ENCODE assay signal across 8 cellular contexts in genomic region chr12:95073698-95074520, GRCh38. TPM values are rescaled to one million over a fixed set of nuclear protein-coding genes. Genes with fewer than 3 reads are reported as not detected.
DNase-seq lines count a peak whose midpoint lies in the region; ATAC-seq, FAIRE-seq and TF ChIP-seq lines count a peak whose summit lies in the region.

No MANE protein-coding gene starts in this region.

- peaks cover 7% of the 10 kb centered on the region for H3K36me3 Mint-ChIP-seq in activated CD8-positive, alpha-beta memory T cell treated with anti-CD3 and anti-CD28 coated beads, Interleukin-2, amount 10 ng/mL, durations not matched to agents 7 days and 5 days
- H3K36me3 Mint-ChIP-seq in activated T-helper 1 cell treated with anti-CD3 and anti-CD28 coated beads, Interleukin-12 subunit alpha, Interleukin-12 subunit beta, Interleukin-2, Interleukin-4 antibody, amounts not matched to agents 30 ng/mL and 10 ng/mL and 1 ng/mL, durations not matched to agents 14 hours and 24 hours and 36 hours (ENCODE audit: low read depth) = peaks cover 12% of the 10 kb centered on the region

- H3K9me3 Mint-ChIP-seq in activated CD8-positive, alpha-beta memory T cell treated with anti-CD3 and anti-CD28 coated beads, Interleukin-2, amount 10 ng/mL, durations not matched to agents 7 days and 5 days (ENCODE audit: low read depth) = no peaks in the 10 kb centered on the region
- H3K9me3 Mint-ChIP-seq in activated T-helper 1 cell treated with anti-CD3 and anti-CD28 coated beads, Interleukin-12 subunit alpha, Interleukin-12 subunit beta, Interleukin-2, Interleukin-4 antibody, amounts not matched to agents 30 ng/mL and 10 ng/mL and 1 ng/mL, durations not matched to agents 14 hours and 24 hours and 36 hours = no peaks in the 10 kb centered on the region

- CTCF ChIA-PET in activated CD8-positive, alpha-beta memory T cell treated with anti-CD3 and anti-CD28 coated beads, Interleukin-2, amount 10 ng/mL, durations not matched to agents 7 days and 5 days (lab: Charles Lee) = interaction anchor here (0.7 to 2.4 kb wide), 13 partner anchors 10 to 400 kb away, joined by 3 to 11 read pairs (median 5); partner anchors contain the start of genes FGD6, METAP2 and VEZT

- peaks cover 16% of the 10 kb centered on the region for H3K4me1 Mint-ChIP-seq in activated CD8-positive, alpha-beta memory T cell treated with anti-CD3 and anti-CD28 coated beads, Interleukin-2, amount 10 ng/mL, durations not matched to agents 7 days and 5 days
- peaks cover 16% of the 10 kb centered on the region for H3K4me1 Mint-ChIP-seq in activated T-helper 1 cell treated with anti-CD3 and anti-CD28 coated beads, Interleukin-12 subunit alpha, Interleukin-12 subunit beta, Interleukin-2, Interleukin-4 antibody, amounts not matched to agents 30 ng/mL and 10 ng/mL and 1 ng/mL, durations not matched to agents 14 hours and 24 hours and 36 hours (ENCODE audit: low read depth)

- H2AFZ ChIP-seq in keratinocyte (ENCODE audit: control insufficient read depth, low read length) = peak overlapping the region; percentile 40

- no peaks in the 10 kb centered on the region for H3K9me1 ChIP-seq in keratinocyte (ENCODE audit: control insufficient read depth, extremely low read depth, insufficient read depth, low read length)

- H3K9ac ChIP-seq in keratinocyte (ENCODE audit: control insufficient read depth, extremely low read depth, insufficient read depth, low read length) = peak overlapping the region; percentile 89

- peaks cover 38% of the 10 kb centered on the region for H3K79me2 ChIP-seq in keratinocyte (ENCODE audit: control insufficient read depth, insufficient read depth, low read length)

- H3K4me3 ChIP-seq in keratinocyte (ENCODE audit: control insufficient read depth in 2 of 3, extremely low read depth in 1 of 3, insufficient read depth in 2 of 3, low read depth in 1 of 3, low read length in 3 of 3) (peak overlapping the region; percentile 77 to 90 (median 79)), thoracic aorta (peak overlapping the region; percentile 97), H7 (ENCODE audit: insufficient read depth, low read depth, low read length) (no peak overlapping the region; the same call in 1 of the 2 replicates)

- FAIRE-seq in keratinocyte (lab: Jason Lieb, UNC) = no peak
- no peak for FAIRE-seq in urothelium cell line (lab: Jason Lieb, UNC)

- H3K27me3 ChIP-seq in keratinocyte (ENCODE audit: control insufficient read depth, extremely low read depth, insufficient read depth, low read length) (no peaks in the 10 kb centered on the region), thoracic aorta (replicated peaks; ENCODE audit: insufficient read depth) (no peaks in the 10 kb centered on the region), H7 (ENCODE audit: control insufficient read depth, insufficient read depth, low read length) (no peaks in the 10 kb centered on the region)

- peak overlapping the region; percentile 90 for H3K4me3 Mint-ChIP-seq in activated CD8-positive, alpha-beta memory T cell treated with anti-CD3 and anti-CD28 coated beads, Interleukin-2, amount 10 ng/mL, durations not matched to agents 7 days and 5 days
- H3K4me3 Mint-ChIP-seq in activated T-helper 1 cell treated with anti-CD3 and anti-CD28 coated beads, Interleukin-12 subunit alpha, Interleukin-12 subunit beta, Interleukin-2, Interleukin-4 antibody, amounts not matched to agents 30 ng/mL and 10 ng/mL and 1 ng/mL, durations not matched to agents 14 hours and 24 hours and 36 hours = peak overlapping the region; percentile 93

- dilution Hi-C loops in keratinocyte (cut with MboI; ENCODE audit: extremely low pct_ligation_motif_present, low sequenced_read_pairs) = no loop called here

- H3K4me2 ChIP-seq in keratinocyte (ENCODE audit: control insufficient read depth, extremely low read depth, insufficient read depth, low read depth, low read length) = peak overlapping the region; percentile 64

- peaks cover 0 to 3% of the 10 kb centered on the region in 2 experiments for H3K36me3 ChIP-seq in keratinocyte (ENCODE audit: control insufficient read depth in 2 of 2, extremely low read depth in 1 of 2, insufficient read depth in 2 of 2, low read length in 2 of 2)
- no peaks in the 10 kb centered on the region for H3K36me3 ChIP-seq in thoracic aorta
- no peaks in the 10 kb centered on the region for H3K36me3 ChIP-seq in H7 (replicated peaks; ENCODE audit: control insufficient read depth, insufficient read depth, low read length)

- peak; percentile 1 for ATAC-seq in activated CD8-positive, alpha-beta memory T cell treated with anti-CD3 and anti-CD28 coated beads, Interleukin-2, amount 10 ng/mL, durations not matched to agents 7 days and 5 days
- ATAC-seq in thoracic aorta (ENCODE audit: insufficient number of reproducible peaks, low FRiP score, low read depth) (no peak), HG02759 (IDR thresholded peaks at IDR 0.05; ENCODE audit: unreplicated experiment) (no peak)

- TF ChIP-seq CTCF in keratinocyte (optimal IDR thresholded peaks at IDR 0.05 in 1 of 3, IDR thresholded peaks at IDR 0.05 in 1 of 3, conservative IDR thresholded peaks at IDR 0.05 in 1 of 3; ENCODE audit: extremely low read depth in 1 of 3, insufficient read depth in 2 of 3, low read length in 3 of 3) (peak; percentile 82 to 91 (median 86)), thoracic aorta (IDR thresholded peaks at IDR 0.05) (peak; percentile 68)

- H3K9me3 ChIP-seq in keratinocyte (ENCODE audit: control insufficient read depth, low read depth, low read length) = no peaks in the 10 kb centered on the region
- no peaks in the 10 kb centered on the region for H3K9me3 ChIP-seq in thoracic aorta

- peak overlapping the region; percentile 89 for H3K27ac Mint-ChIP-seq in activated CD8-positive, alpha-beta memory T cell treated with anti-CD3 and anti-CD28 coated beads, Interleukin-2, amount 10 ng/mL, durations not matched to agents 7 days and 5 days
- peak overlapping the region; percentile 92 for H3K27ac Mint-ChIP-seq in activated T-helper 1 cell treated with anti-CD3 and anti-CD28 coated beads, Interleukin-12 subunit alpha, Interleukin-12 subunit beta, Interleukin-2, Interleukin-4 antibody, amounts not matched to agents 30 ng/mL and 10 ng/mL and 1 ng/mL, durations not matched to agents 14 hours and 24 hours and 36 hours

- intact Hi-C loops in activated T-helper 1 cell treated with anti-CD3 and anti-CD28 coated beads, Interleukin-12 subunit alpha, Interleukin-12 subunit beta, Interleukin-2, Interleukin-4 antibody, amounts not matched to agents 30 ng/mL and 10 ng/mL and 1 ng/mL, durations not matched to agents 14 hours and 24 hours and 36 hours (cut with micrococcal nuclease) = loop anchor here (1.0 to 5.0 kb wide), 7 partner anchors 29 to 784 kb away; partner anchors contain the start of genes FGD6, METAP2, NDUFA12 and SNRPF

- no peaks in the 10 kb centered on the region for H4K20me1 ChIP-seq in keratinocyte (ENCODE audit: control insufficient read depth, extremely low read depth, insufficient read depth, low read length)

- peaks cover 2% of the 10 kb centered on the region for H3K27me3 Mint-ChIP-seq in activated CD8-positive, alpha-beta memory T cell treated with anti-CD3 and anti-CD28 coated beads, Interleukin-2, amount 10 ng/mL, durations not matched to agents 7 days and 5 days
- H3K27me3 Mint-ChIP-seq in activated T-helper 1 cell treated with anti-CD3 and anti-CD28 coated beads, Interleukin-12 subunit alpha, Interleukin-12 subunit beta, Interleukin-2, Interleukin-4 antibody, amounts not matched to agents 30 ng/mL and 10 ng/mL and 1 ng/mL, durations not matched to agents 14 hours and 24 hours and 36 hours (ENCODE audit: insufficient read depth) = peaks cover 7% of the 10 kb centered on the region

- DNase-seq in activated CD8-positive, alpha-beta memory T cell treated with anti-CD3 and anti-CD28 coated beads, Interleukin-2, amount 10 ng/mL, durations not matched to agents 7 days and 5 days = no peak
- DNase-seq in activated CD8-positive, alpha-beta memory T cell treated with anti-CD3 and anti-CD28 coated beads for 24 hours = no peak
- DNase-seq in activated T-helper 1 cell treated with anti-CD3 and anti-CD28 coated beads, Interleukin-12 subunit alpha, Interleukin-12 subunit beta, Interleukin-2, Interleukin-4 antibody, amounts not matched to agents 30 ng/mL and 10 ng/mL and 1 ng/mL, durations not matched to agents 14 hours and 24 hours and 36 hours (ENCODE audit: low spot score) = no peak
- DNase-seq in keratinocyte (ENCODE audit: low read depth, low spot score) (peak; percentile 60), thoracic aorta (ENCODE audit: low spot score) (no peak), urothelium cell line (ENCODE audit: low spot score) (no peak), H7 (no peak)

- H3K27ac ChIP-seq in keratinocyte (ENCODE audit: control insufficient read depth, insufficient read depth, low read length) (peak overlapping the region; percentile 85), thoracic aorta (peak overlapping the region; percentile 82 to 85)

- peaks cover 3% of the 10 kb centered on the region for H3K4me1 ChIP-seq in keratinocyte (ENCODE audit: control insufficient read depth, extremely low read depth, insufficient read depth, low read length)
- peaks cover 8 to 20% of the 10 kb centered on the region in 2 donors for H3K4me1 ChIP-seq in thoracic aorta (ENCODE audit: control insufficient read depth in 1 of 2, low read depth in 2 of 2)

RNA-seq across cellular contexts. Expression of gene NR2C1, which starts 0.5 kb away (rescaled TPM):
- total RNA-seq in activated CD8-positive, alpha-beta memory T cell treated with anti-CD3 and anti-CD28 coated beads, Interleukin-2, amount 10 ng/mL, durations not matched to agents 7 days and 5 days = 10 to 100 TPM; 35.5 to 40.9 TPM
- 26.1 and 27.3 TPM in 2 replicates for total RNA-seq in activated T-helper 1 cell treated with anti-CD3 and anti-CD28 coated beads, Interleukin-12 subunit alpha, Interleukin-12 subunit beta, Interleukin-2, Interleukin-4 antibody, amounts not matched to agents 30 ng/mL and 10 ng/mL and 1 ng/mL, durations not matched to agents 14 hours and 24 hours and 36 hours
- 15.6 to 32.0 TPM (median 25.5 TPM) in 3 replicates for polyA plus RNA-seq in keratinocyte
- 29.6 TPM for polyA plus RNA-seq in keratinocyte (2011; ENCODE audit: low read depth)
- 10.1 and 19.2 TPM in 2 replicates for polyA plus RNA-seq in keratinocyte (2011; cell fraction: cytosol; rRNA removed)
- 56.2 and 68.5 TPM in 2 replicates for polyA plus RNA-seq in keratinocyte (2011; cell fraction: nucleus; rRNA removed)
- 17.9 and 24.1 TPM in 2 replicates for polyA plus RNA-seq in keratinocyte (2012; ENCODE audit: low replicate concordance)
- 4.1 to 32.8 TPM (median 13.4 TPM) in 3 replicates for polyA minus RNA-seq in keratinocyte
- polyA minus RNA-seq in keratinocyte (2011; cell fraction: cytosol; rRNA and poly(A)+ RNA removed) = 11.5 TPM
- polyA minus RNA-seq in keratinocyte (2011; cell fraction: nucleus; rRNA and poly(A)+ RNA removed) = 19.3 and 39.9 TPM in 2 replicates
- 10 to 100 TPM; 45.6 to 92.8 TPM for total RNA-seq in thoracic aorta
- total RNA-seq in H7 (2014; rRNA removed; shearing (Covaris generic)) = 39.8 and 57.5 TPM in 2 replicates
